ENCODE assay signal across 8 cellular contexts in genomic region chr2:85560812-85561279, GRCh38. TPM values are rescaled to one million over a fixed set of nuclear protein-coding genes. Genes with fewer than 3 reads are reported as not detected.
DNase-seq lines count a peak whose midpoint lies in the region; TF ChIP-seq lines count a peak whose summit lies in the region.

No MANE protein-coding gene starts in this region.

- peak overlapping the region; percentile 97 for H3K9ac ChIP-seq in Loucy (ENCODE audit: low read depth, low read length, poor library complexity, severe bottlenecking)

- H3K27me3 ChIP-seq in Loucy (ENCODE audit: insufficient read depth, low read length, poor library complexity, severe bottlenecking) (no peaks in the 10 kb centered on the region), dorsolateral prefrontal cortex (no peaks in the 10 kb centered on the region)

- peak overlapping the region; percentile 93 for H3K4me2 ChIP-seq in Loucy (ENCODE audit: low read depth, low read length, poor library complexity, severe bottlenecking)

- no peaks in the 10 kb centered on the region for H3F3A ChIP-seq in Loucy (ENCODE audit: low read depth)

- H4K20me1 ChIP-seq in Loucy (ENCODE audit: insufficient read depth, low read length, poor library complexity, severe bottlenecking): peaks cover 4% of the 10 kb centered on the region

- intact Hi-C loops in dorsolateral prefrontal cortex (cut with DNase I) (loop anchor here (2.0 kb wide), 2 partner anchors 34 to 40 kb away; partner anchors contain the start of gene RNF181 (in 1 of the 2)), posterior vena cava (cut with DNase I) (loop anchor here in 1 of 2 donors (5.0 kb wide), 1 partner anchor 41 kb away; the partner anchor contains the start of gene TMEM150A)

- no peaks in the 10 kb centered on the region for H3K9me3 ChIP-seq in Loucy (ENCODE audit: insufficient read depth, low read depth, low read length)

- H3K9me2 ChIP-seq in Loucy (replicated peaks; ENCODE audit: low read depth, low read length): no peaks in the 10 kb centered on the region

- H3K36me3 Mint-ChIP-seq in nephron (ENCODE audit: low read depth): peaks cover 14% of the 10 kb centered on the region

- H3K4me3 ChIP-seq in Loucy (ENCODE audit: low read length, poor library complexity, severe bottlenecking) (peak overlapping the region; percentile 98), dorsolateral prefrontal cortex (peak overlapping the region; percentile 62 to 97 (median 86))

- DNase-seq in activated T-cell treated with anti-CD3 and anti-CD28 coated beads for 4 hours (peak; percentile 37), dorsolateral prefrontal cortex (no peak), posterior vena cava (ENCODE audit: low spot score) (no peak), GF-D8 (lab: John Stamatoyannopoulos, UW) (no peak), COLO668 (lab: John Stamatoyannopoulos, UW; ENCODE audit: unreplicated experiment) (no peak)
- no peak for DNase-seq in activated T-cell treated with anti-CD3 and anti-CD28 coated beads, Interleukin-2, amount 50 U/mL, for 48 hours

- peak overlapping the region; percentile 88 to 99 (median 96) for H3K27ac Mint-ChIP-seq in nephron

- peak overlapping the region; percentile 97; the same call in 1 of the 2 replicates for H2AFZ ChIP-seq in Loucy (ENCODE audit: low read length)

- H3K4me1 Mint-ChIP-seq in nephron: peaks cover 16% of the 10 kb centered on the region

- peaks cover 15% of the 10 kb centered on the region for H3K4me1 ChIP-seq in Loucy (ENCODE audit: insufficient read depth, low read length, poor library complexity, severe bottlenecking)

- H3K27ac ChIP-seq in dorsolateral prefrontal cortex: peak overlapping the region in 57 of 59 donors; percentile 28 to 93 (median 85)

- no peaks in the 10 kb centered on the region for H3K27me3 Mint-ChIP-seq in nephron (ENCODE audit: low read depth)

- TF ChIP-seq CTCF in Loucy (conservative IDR thresholded peaks at IDR 0.05; ENCODE audit: low read length): no peak
- TF ChIP-seq CTCF in dorsolateral prefrontal cortex (IDR thresholded peaks at IDR 0.05 in 54 of 56, conservative IDR thresholded peaks at IDR 0.05 in 2 of 56; ENCODE audit: low read depth in 1 of 56, partially characterized antibody in 56 of 56): no peak
- TF ChIP-seq CTCF in nephron (IDR thresholded peaks at IDR 0.05; ENCODE audit: unreplicated experiment in 3 of 3): no peak

- H3K9me3 Mint-ChIP-seq in nephron: no peaks in the 10 kb centered on the region

- H3K4me3 Mint-ChIP-seq in nephron: peak overlapping the region; percentile 93 to 99 (median 96)

- H3K79me2 ChIP-seq in Loucy (ENCODE audit: insufficient read depth, low read length): peaks cover 50% of the 10 kb centered on the region

- no peaks in the 10 kb centered on the region for H3K36me3 ChIP-seq in Loucy (ENCODE audit: insufficient read depth, low read length)

RNA-seq across cellular contexts. Expression of gene GGCX, which starts 0.4 kb away (rescaled TPM):
- total RNA-seq in dorsolateral prefrontal cortex (10 to 100 TPM; 24.6 to 53.8 (median 36.1) TPM), posterior vena cava (10 to 100 TPM; 26.3 to 31.2 TPM)

RNA-seq across cellular contexts. Expression of gene VAMP8, which starts 16.5 kb away (rescaled TPM):
- total RNA-seq in dorsolateral prefrontal cortex (10 to 100 TPM in 34 of 120 experiments, 1 to 10 TPM in 86; 2.5 to 33.7 (median 7.4) TPM), posterior vena cava (10 to 100 TPM; 29.7 to 54.9 TPM)

RNA-seq across cellular contexts. Expression of gene MAT2A, which starts 21.9 kb away (rescaled TPM):
- total RNA-seq in dorsolateral prefrontal cortex (100 to 1,000 TPM; 193 to 562 (median 276) TPM), posterior vena cava (100 to 1,000 TPM; 233 to 277 TPM)

RNA-seq across cellular contexts. Expression of gene VAMP5, which starts 23.4 kb away (rescaled TPM):
- total RNA-seq in dorsolateral prefrontal cortex: 10 to 100 TPM; 11.2 to 51.3 (median 21.9) TPM
- total RNA-seq in posterior vena cava: 10 to 100 TPM; 79.9 to 96.2 TPM

RNA-seq across cellular contexts. Expression of gene RNF181, which starts 34.7 kb away (rescaled TPM):
- 10 to 100 TPM; 46.9 to 93.7 (median 73.1) TPM for total RNA-seq in dorsolateral prefrontal cortex
- 10 to 100 TPM; 88.3 to 99.2 TPM for total RNA-seq in posterior vena cava
